Comparison of ENCODE assay signal across 1 cellular context in genomic region chr6:3913077-3913957, GRCh38.
A peak's percentile ranks its signal among the peaks of the same experiment; 100 is the strongest.
TF ChIP-seq lines count a peak whose summit lies in the region.

No MANE protein-coding gene starts in this region.

TF ChIP-seq in HepG2, 621 proteins besides CTCF, POLR2A, EP300 and RAD21 (continued from another document and continues in another):
- TF ChIP-seq, protein P1, sequence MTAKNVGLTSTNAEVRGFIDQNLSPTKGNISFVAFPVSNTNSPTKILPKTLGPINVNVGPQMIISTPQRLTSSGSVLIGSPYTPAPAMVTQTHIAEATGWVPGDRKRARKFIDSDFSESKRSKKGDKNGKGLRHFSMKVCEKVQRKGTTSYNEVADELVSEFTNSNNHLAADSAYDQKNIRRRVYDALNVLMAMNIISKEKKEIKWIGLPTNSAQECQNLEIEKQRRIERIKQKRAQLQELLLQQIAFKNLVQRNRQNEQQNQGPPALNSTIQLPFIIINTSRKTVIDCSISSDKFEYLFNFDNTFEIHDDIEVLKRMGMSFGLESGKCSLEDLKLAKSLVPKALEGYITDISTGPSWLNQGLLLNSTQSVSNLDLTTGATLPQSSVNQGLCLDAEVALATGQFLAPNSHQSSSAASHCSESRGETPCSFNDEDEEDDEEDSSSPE (CRISPR knock-in tag; IDR thresholded peaks at IDR 0.05) = peak; percentile 34; the same call in 1 of the 2 replicates
- TF ChIP-seq RBM22 (optimal IDR thresholded peaks at IDR 0.05; ENCODE audit: low read length) (no peak), ZNF580 (CRISPR knock-in tag; IDR thresholded peaks at IDR 0.05; ENCODE audit: borderline replicate concordance, low read depth) (no peak), SRY (CRISPR knock-in tag; IDR thresholded peaks at IDR 0.05) (no peak), HMGA1 (CRISPR knock-in tag; conservative IDR thresholded peaks at IDR 0.05) (no peak), ZNF256 (CRISPR knock-in tag; conservative IDR thresholded peaks at IDR 0.05) (no peak), MIER2 (CRISPR knock-in tag; IDR thresholded peaks at IDR 0.05) (0 out of 2 replicates have a peak, but pooled peaks have one; percentile 12), ZNF317 (CRISPR knock-in tag; IDR thresholded peaks at IDR 0.05) (peak; percentile 92), FOXO1 (CRISPR knock-in tag; IDR thresholded peaks at IDR 0.05) (peak; percentile 46; the same call in 1 of the 2 replicates), HMG20B (CRISPR knock-in tag; conservative IDR thresholded peaks at IDR 0.05) (0 out of 2 replicates have a peak, but pooled peaks have one; percentile 19), ERF (CRISPR knock-in tag; IDR thresholded peaks at IDR 0.05) (peak; percentile 34; the same call in 1 of the 2 replicates), ZNF644 (CRISPR knock-in tag; IDR thresholded peaks at IDR 0.05; ENCODE audit: low read depth) (peak; percentile 79; the same call in 1 of the 2 replicates), POLR2G (IDR thresholded peaks at IDR 0.05; ENCODE audit: low read depth, low read length) (peak; percentile 36; the same call in 1 of the 2 replicates), ZNF776 (CRISPR knock-in tag; IDR thresholded peaks at IDR 0.05) (no peak), ZNF605 (CRISPR knock-in tag; IDR thresholded peaks at IDR 0.05) (no peak), RAD51 (IDR thresholded peaks at IDR 0.05; ENCODE audit: borderline replicate concordance) (peak; percentile 68), ZNF547 (CRISPR knock-in tag; IDR thresholded peaks at IDR 0.05) (no peak), TRIM22 (IDR thresholded peaks at IDR 0.05) (no peak), PPARG (CRISPR knock-in tag; conservative IDR thresholded peaks at IDR 0.05) (peak; percentile 97), ZNF724P (CRISPR knock-in tag; IDR thresholded peaks at IDR 0.05; ENCODE audit: borderline replicate concordance) (no peak), ATF1 (CRISPR knock-in tag; IDR thresholded peaks at IDR 0.05) (peak; percentile 47; the same call in 1 of the 2 replicates), MEIS2 (CRISPR knock-in tag; IDR thresholded peaks at IDR 0.05) (peak; percentile 37; the same call in 1 of the 2 replicates), ZNF232 (CRISPR knock-in tag; IDR thresholded peaks at IDR 0.05; ENCODE audit: borderline replicate concordance) (no peak), MEIS1 (CRISPR knock-in tag; IDR thresholded peaks at IDR 0.05; ENCODE audit: borderline replicate concordance) (0 out of 2 replicates have a peak, but pooled peaks have one; percentile 11), RFX3 (CRISPR knock-in tag; IDR thresholded peaks at IDR 0.05) (no peak), MTA3 (CRISPR knock-in tag; IDR thresholded peaks at IDR 0.05) (no peak), ZNF879 (CRISPR knock-in tag; IDR thresholded peaks at IDR 0.05) (no peak), HES4 (CRISPR knock-in tag; IDR thresholded peaks at IDR 0.05; ENCODE audit: borderline replicate concordance) (no peak), ADNP (CRISPR knock-in tag; IDR thresholded peaks at IDR 0.05) (no peak), HNF4A (CRISPR knock-in tag; IDR thresholded peaks at IDR 0.05) (peak; percentile 90), PLSCR1 (CRISPR knock-in tag; IDR thresholded peaks at IDR 0.05; ENCODE audit: borderline replicate concordance) (no peak), TBX3 (IDR thresholded peaks at IDR 0.05; ENCODE audit: borderline replicate concordance) (peak; percentile 73; the same call in 1 of the 2 replicates), U2AF2 (IDR thresholded peaks at IDR 0.05; ENCODE audit: low read depth, low read length) (no peak), GATAD1 (CRISPR knock-in tag; IDR thresholded peaks at IDR 0.05) (no peak; the same call in 1 of the 2 replicates), SALL1 (CRISPR knock-in tag; IDR thresholded peaks at IDR 0.05) (peak; percentile 80; the same call in 1 of the 2 replicates), ZFP82 (CRISPR knock-in tag; IDR thresholded peaks at IDR 0.05; ENCODE audit: borderline replicate concordance) (no peak), ZEB1 (IDR thresholded peaks at IDR 0.05; ENCODE audit: insufficient replicate concordance, low read depth) (peak; percentile 59), SP4 (CRISPR knock-in tag; IDR thresholded peaks at IDR 0.05) (no peak), FOSL1 (CRISPR knock-in tag; IDR thresholded peaks at IDR 0.05; ENCODE audit: borderline replicate concordance) (peak; percentile 84; the same call in 1 of the 2 replicates), ZBTB34 (CRISPR knock-in tag; IDR thresholded peaks at IDR 0.05) (no peak; the same call in 1 of the 2 replicates), ISX (CRISPR knock-in tag; conservative IDR thresholded peaks at IDR 0.05) (no peak), MIER3 (CRISPR knock-in tag; IDR thresholded peaks at IDR 0.05; ENCODE audit: borderline replicate concordance) (peak; percentile 28; the same call in 1 of the 2 replicates), ZFP41 (CRISPR knock-in tag; IDR thresholded peaks at IDR 0.05; ENCODE audit: borderline replicate concordance) (no peak), ZNF431 (CRISPR knock-in tag; IDR thresholded peaks at IDR 0.05; ENCODE audit: borderline replicate concordance, low read depth) (no peak), TRIM24 (CRISPR knock-in tag; IDR thresholded peaks at IDR 0.05) (no peak), KLF12 (CRISPR knock-in tag; IDR thresholded peaks at IDR 0.05; ENCODE audit: borderline replicate concordance) (no peak), ATF6 (CRISPR knock-in tag; conservative IDR thresholded peaks at IDR 0.05) (no peak), USF2 (IDR thresholded peaks at IDR 0.05; ENCODE audit: low read depth, low read length) (peak; percentile 76), USF2 (CRISPR knock-in tag; IDR thresholded peaks at IDR 0.05; ENCODE audit: borderline replicate concordance) (peak; percentile 83; the same call in 1 of the 2 replicates)
- TF ChIP-seq, protein P2, sequence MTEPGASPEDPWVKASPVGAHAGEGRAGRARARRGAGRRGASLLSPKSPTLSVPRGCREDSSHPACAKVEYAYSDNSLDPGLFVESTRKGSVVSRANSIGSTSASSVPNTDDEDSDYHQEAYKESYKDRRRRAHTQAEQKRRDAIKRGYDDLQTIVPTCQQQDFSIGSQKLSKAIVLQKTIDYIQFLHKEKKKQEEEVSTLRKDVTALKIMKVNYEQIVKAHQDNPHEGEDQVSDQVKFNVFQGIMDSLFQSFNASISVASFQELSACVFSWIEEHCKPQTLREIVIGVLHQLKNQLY (CRISPR knock-in tag; IDR thresholded peaks at IDR 0.05) = peak; percentile 98
- TF ChIP-seq, protein P3, sequence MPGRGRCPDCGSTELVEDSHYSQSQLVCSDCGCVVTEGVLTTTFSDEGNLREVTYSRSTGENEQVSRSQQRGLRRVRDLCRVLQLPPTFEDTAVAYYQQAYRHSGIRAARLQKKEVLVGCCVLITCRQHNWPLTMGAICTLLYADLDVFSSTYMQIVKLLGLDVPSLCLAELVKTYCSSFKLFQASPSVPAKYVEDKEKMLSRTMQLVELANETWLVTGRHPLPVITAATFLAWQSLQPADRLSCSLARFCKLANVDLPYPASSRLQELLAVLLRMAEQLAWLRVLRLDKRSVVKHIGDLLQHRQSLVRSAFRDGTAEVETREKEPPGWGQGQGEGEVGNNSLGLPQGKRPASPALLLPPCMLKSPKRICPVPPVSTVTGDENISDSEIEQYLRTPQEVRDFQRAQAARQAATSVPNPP (CRISPR knock-in tag; IDR thresholded peaks at IDR 0.05) = no peak
- TF ChIP-seq, protein P4, sequence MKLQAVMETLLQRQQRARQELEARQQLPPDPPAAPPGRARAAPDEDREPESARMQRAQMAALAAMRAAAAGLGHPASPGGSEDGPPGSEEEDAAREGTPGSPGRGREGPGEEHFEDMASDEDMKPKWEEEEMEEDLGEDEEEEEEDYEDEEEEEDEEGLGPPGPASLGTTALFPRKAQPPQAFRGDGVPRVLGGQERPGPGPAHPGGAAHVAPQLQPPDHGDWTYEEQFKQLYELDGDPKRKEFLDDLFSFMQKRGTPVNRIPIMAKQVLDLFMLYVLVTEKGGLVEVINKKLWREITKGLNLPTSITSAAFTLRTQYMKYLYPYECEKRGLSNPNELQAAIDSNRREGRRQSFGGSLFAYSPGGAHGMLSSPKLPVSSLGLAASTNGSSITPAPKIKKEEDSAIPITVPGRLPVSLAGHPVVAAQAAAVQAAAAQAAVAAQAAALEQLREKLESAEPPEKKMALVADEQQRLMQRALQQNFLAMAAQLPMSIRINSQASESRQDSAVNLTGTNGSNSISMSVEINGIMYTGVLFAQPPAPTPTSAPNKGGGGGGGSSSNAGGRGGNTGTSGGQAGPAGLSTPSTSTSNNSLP (IDR thresholded peaks at IDR 0.05; ENCODE audit: low read depth, low read length) = peak; percentile 84
- TF ChIP-seq, protein P5, sequence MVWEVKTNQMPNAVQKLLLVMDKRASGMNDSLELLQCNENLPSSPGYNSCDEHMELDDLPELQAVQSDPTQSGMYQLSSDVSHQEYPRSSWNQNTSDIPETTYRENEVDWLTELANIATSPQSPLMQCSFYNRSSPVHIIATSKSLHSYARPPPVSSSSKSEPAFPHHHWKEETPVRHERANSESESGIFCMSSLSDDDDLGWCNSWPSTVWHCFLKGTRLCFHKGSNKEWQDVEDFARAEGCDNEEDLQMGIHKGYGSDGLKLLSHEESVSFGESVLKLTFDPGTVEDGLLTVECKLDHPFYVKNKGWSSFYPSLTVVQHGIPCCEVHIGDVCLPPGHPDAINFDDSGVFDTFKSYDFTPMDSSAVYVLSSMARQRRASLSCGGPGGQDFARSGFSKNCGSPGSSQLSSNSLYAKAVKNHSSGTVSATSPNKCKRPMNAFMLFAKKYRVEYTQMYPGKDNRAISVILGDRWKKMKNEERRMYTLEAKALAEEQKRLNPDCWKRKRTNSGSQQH (CRISPR knock-in tag; IDR thresholded peaks at IDR 0.05; ENCODE audit: low read depth) = peak; percentile 14; the same call in 1 of the 2 replicates
